In the genomic region with DNA sequence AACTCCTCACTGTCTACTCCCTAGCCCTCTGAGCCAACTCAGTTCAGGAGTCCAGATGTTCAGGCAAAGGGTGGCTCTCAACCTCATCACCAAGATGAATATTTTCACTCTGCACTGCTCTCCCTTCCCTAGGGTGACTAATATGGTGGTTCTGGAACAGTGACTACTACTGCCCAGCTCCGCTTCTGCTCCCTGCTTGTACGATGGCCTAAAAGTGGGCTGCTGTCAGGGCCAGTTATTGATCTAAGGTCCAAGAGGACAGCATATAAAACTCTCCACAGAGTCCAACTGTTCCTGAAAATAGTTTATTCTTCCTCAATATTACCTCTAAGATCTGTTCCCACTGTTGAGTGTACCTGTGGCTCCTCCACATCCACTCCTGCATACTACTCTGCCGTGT, we compare ENCODE assay signal across 20 cellular contexts.
"Had no signal": no experiment of that assay in that cellular context is flagged by ENCODE, and none has a peak within 500 bp of the region (broad histone marks: within the 10 kb centered on the region; RNA-seq: fewer than 3 reads in every experiment).

No MANE protein-coding gene starts in this region.

- H3K4me3 ChIP-seq: SJSA1, SK-N-MC had no signal

- H3K9me3 ChIP-seq: SJSA1 had no signal

- H3K27ac ChIP-seq: SJSA1, SK-N-MC had no signal

- DNase-seq: KBM-7, MV-4-11, NCI-H1048, NCI-H1105, NCI-H1417, NCI-H1436 treated with DMSO at 0.1 percent for 48 hours, NCI-H1694, NCI-H187 treated with DMSO at 0.1 percent for 48 hours, NCI-H2081, NCI-H2107, NCI-H2227 treated with DMSO at 0.1 percent for 48 hours, NCI-H524 treated with DMSO at 0.1 percent for 48 hours, NCI-H69, NCI-H774, Right ventricle myocardium superior, RPMI8226, SIG-M5 had no signal

- FAIRE-seq: RCC 7860 had no signal

- H3K27me3 ChIP-seq: SJSA1 had no signal

- H3K36me3 ChIP-seq: SJSA1 had no signal

- H3K4me1 ChIP-seq: SJSA1 had no signal
